Comparison of ENCODE assay signal across 27 cellular contexts in the genomic region with DNA sequence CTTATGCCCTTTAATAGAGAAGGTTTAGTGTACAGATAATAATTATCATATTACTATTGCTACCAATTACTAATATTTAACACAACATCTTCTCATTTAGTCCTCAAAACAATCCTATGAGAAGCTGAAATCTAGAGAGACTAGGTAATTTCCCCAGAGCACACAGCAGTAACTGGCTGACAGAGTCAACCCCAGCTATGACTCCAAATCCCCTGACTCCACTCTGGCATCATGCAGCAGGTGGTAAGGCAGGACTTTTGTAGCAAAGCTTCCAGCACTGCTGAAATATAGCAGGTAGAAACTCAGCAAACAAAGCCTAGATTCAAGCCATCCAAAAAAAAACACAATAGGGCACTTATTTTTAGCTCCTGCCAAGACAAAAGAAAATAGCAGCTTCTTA.
"Had no signal": no experiment of that assay in that cellular context is flagged by ENCODE, and none has a peak within 500 bp of the region (broad histone marks: within the 10 kb centered on the region; RNA-seq: fewer than 3 reads in every experiment).

No MANE protein-coding gene starts in this region.

- H3K4me1 ChIP-seq: ascending aorta, colonic mucosa had no signal

- DNase-seq: activated CD4-positive, alpha-beta memory T cell treated with anti-CD3 and anti-CD28 coated beads, Interleukin-2, amount 10 ng/mL, durations not matched to agents 7 days and 5 days; activated CD4-positive, alpha-beta T cell treated with anti-CD3 and anti-CD28 coated beads, Interleukin-2, amount 10 ng/mL, durations not matched to agents 24 days and 14 days; activated effector memory CD4-positive, alpha-beta T cell treated with anti-CD3 and anti-CD28 coated beads, Interleukin-2, amount 50 U/mL, for 16 hours; activated naive CD4-positive, alpha-beta T cell treated with anti-CD3 and anti-CD28 coated beads, Interleukin-2, amount 50 U/mL, for 16 hours; activated T-cell treated with anti-CD3 and anti-CD28 coated beads for 4 hours; brain microvascular endothelial cell; central memory CD4-positive, alpha-beta T cell; colonic mucosa; endodermal cell; head of caudate nucleus; hypothalamus; occipital lobe; posterior cingulate gyrus; stimulated activated CD4-positive, alpha-beta T cell treated with anti-CD3 and anti-CD28 coated beads, Interleukin-15, amount 100 ng/mL, for 24 hours; stimulated activated CD8-positive, alpha-beta memory T cell treated with anti-CD3 and anti-CD28 coated beads, Interleukin-4, amount 100 ng/mL, for 48 hours; stimulated activated naive CD4-positive, alpha-beta T cell; T-cell had no signal

- H3K4me3 ChIP-seq: ascending aorta, colonic mucosa, gastroesophageal sphincter, smooth muscle cell, thoracic aorta had no signal

- H3K27me3 Mint-ChIP-seq: activated CD4-positive, alpha-beta memory T cell treated with anti-CD3 and anti-CD28 coated beads, Interleukin-2, amount 10 ng/mL, durations not matched to agents 7 days and 5 days; activated CD4-positive, alpha-beta T cell treated with anti-CD3 and anti-CD28 coated beads, Interleukin-2, amount 10 ng/mL, durations not matched to agents 24 days and 14 days; T-cell; type B pancreatic cell had no signal

- H3K4me1 Mint-ChIP-seq: activated CD4-positive, alpha-beta memory T cell treated with anti-CD3 and anti-CD28 coated beads, Interleukin-2, amount 10 ng/mL, durations not matched to agents 7 days and 5 days; activated CD4-positive, alpha-beta T cell treated with anti-CD3 and anti-CD28 coated beads, Interleukin-2, amount 10 ng/mL, durations not matched to agents 24 days and 14 days; endodermal cell; T-cell had no signal

- ATAC-seq: activated CD4-positive, CD25-positive, alpha-beta regulatory T cell treated with anti-CD3 and anti-CD28 coated beads, Interleukin-2, amount 50 U/mL, for 24 hours; sciatic nerve; T-cell had no signal

- H3K27ac ChIP-seq: ascending aorta, brain microvascular endothelial cell, colonic mucosa, epithelial cell of prostate, thoracic aorta, VCaP had no signal

- H3K27ac Mint-ChIP-seq: activated CD4-positive, alpha-beta memory T cell treated with anti-CD3 and anti-CD28 coated beads, Interleukin-2, amount 10 ng/mL, durations not matched to agents 7 days and 5 days; activated CD4-positive, alpha-beta T cell treated with anti-CD3 and anti-CD28 coated beads, Interleukin-2, amount 10 ng/mL, durations not matched to agents 24 days and 14 days; endodermal cell; T-cell; T-helper 2 cell treated with Interferon-gamma antibody and Interleukin-4, amounts not matched to agents 5 μg/mL and 100 μg/mL, for 36 hours; type B pancreatic cell had no signal

- H3K27me3 ChIP-seq: ascending aorta, brain microvascular endothelial cell, colonic mucosa, gastroesophageal sphincter had no signal

- H3K36me3 Mint-ChIP-seq: T-cell, type B pancreatic cell had no signal

- H3K9me3 ChIP-seq: ascending aorta, colonic mucosa, gastroesophageal sphincter, thoracic aorta had no signal

- H3K36me3 ChIP-seq: ascending aorta, brain microvascular endothelial cell, colonic mucosa, gastroesophageal sphincter, thoracic aorta had no signal

- H3K9me3 Mint-ChIP-seq: activated CD4-positive, alpha-beta memory T cell treated with anti-CD3 and anti-CD28 coated beads, Interleukin-2, amount 10 ng/mL, durations not matched to agents 7 days and 5 days; T-cell; T-helper 2 cell treated with Interferon-gamma antibody and Interleukin-4, amounts not matched to agents 5 μg/mL and 100 μg/mL, for 36 hours; type B pancreatic cell had no signal

- H3K4me2 ChIP-seq: smooth muscle cell had no signal

- H3K4me3 Mint-ChIP-seq: activated CD4-positive, alpha-beta memory T cell treated with anti-CD3 and anti-CD28 coated beads, Interleukin-2, amount 10 ng/mL, durations not matched to agents 7 days and 5 days; activated CD4-positive, alpha-beta T cell treated with anti-CD3 and anti-CD28 coated beads, Interleukin-2, amount 10 ng/mL, durations not matched to agents 24 days and 14 days; endodermal cell; T-cell; T-helper 2 cell treated with Interferon-gamma antibody and Interleukin-4, amounts not matched to agents 5 μg/mL and 100 μg/mL, for 36 hours; type B pancreatic cell had no signal
